In the genomic region with DNA sequence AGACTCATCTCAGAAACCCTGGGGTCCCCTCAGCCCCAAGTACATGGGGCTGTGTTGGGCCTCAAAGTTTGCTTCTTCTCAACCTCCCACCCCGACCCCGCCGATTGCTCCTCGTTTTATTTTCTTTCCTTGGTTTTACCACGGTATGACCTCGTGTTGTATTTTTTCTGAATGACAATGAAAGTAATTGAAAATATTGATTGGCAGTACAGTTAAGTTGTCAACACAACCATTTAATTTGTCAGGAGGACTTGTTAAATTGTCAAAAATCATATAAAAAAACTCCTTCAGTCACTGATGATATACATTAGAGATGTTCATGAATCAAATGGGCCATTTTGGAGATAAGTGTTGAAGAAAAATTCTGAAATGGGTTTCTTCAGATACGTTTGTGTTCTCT, we compare ENCODE assay signal across 1 cellular context.
A peak's percentile ranks its signal among the peaks of the same experiment; 100 is the strongest.
TF ChIP-seq lines count a peak whose summit lies in the region.

No MANE protein-coding gene starts in this region.

TF ChIP-seq in HEK293, 187 proteins besides CTCF, POLR2A, EP300 and RAD21 (continued from another document):
- no peak for TF ChIP-seq ZSCAN30 (tag by site-specific recombination; IDR thresholded peaks at IDR 0.05)
- no peak for TF ChIP-seq ZBTB1 (tag by site-specific recombination; IDR thresholded peaks at IDR 0.05)
- TF ChIP-seq ZNF350 (tag by site-specific recombination; IDR thresholded peaks at IDR 0.05), result no peak
- TF ChIP-seq, protein P1, sequence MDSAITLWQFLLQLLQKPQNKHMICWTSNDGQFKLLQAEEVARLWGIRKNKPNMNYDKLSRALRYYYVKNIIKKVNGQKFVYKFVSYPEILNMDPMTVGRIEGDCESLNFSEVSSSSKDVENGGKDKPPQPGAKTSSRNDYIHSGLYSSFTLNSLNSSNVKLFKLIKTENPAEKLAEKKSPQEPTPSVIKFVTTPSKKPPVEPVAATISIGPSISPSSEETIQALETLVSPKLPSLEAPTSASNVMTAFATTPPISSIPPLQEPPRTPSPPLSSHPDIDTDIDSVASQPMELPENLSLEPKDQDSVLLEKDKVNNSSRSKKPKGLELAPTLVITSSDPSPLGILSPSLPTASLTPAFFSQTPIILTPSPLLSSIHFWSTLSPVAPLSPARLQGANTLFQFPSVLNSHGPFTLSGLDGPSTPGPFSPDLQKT (IDR thresholded peaks at IDR 0.05; ENCODE audit: borderline replicate concordance, low read depth, low read length), result no peak
- peak; percentile 61 for TF ChIP-seq FEZF1 (tag by site-specific recombination; IDR thresholded peaks at IDR 0.05)
- TF ChIP-seq, protein P2, sequence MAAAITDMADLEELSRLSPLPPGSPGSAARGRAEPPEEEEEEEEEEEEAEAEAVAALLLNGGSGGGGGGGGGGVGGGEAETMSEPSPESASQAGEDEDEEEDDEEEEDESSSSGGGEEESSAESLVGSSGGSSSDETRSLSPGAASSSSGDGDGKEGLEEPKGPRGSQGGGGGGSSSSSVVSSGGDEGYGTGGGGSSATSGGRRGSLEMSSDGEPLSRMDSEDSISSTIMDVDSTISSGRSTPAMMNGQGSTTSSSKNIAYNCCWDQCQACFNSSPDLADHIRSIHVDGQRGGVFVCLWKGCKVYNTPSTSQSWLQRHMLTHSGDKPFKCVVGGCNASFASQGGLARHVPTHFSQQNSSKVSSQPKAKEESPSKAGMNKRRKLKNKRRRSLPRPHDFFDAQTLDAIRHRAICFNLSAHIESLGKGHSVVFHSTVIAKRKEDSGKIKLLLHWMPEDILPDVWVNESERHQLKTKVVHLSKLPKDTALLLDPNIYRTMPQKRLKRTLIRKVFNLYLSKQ (tag by site-specific recombination; IDR thresholded peaks at IDR 0.05; ENCODE audit: borderline replicate concordance), result no peak
- no peak for TF ChIP-seq ZNF768 (tag by site-specific recombination; IDR thresholded peaks at IDR 0.05)
- TF ChIP-seq ZNF423 (tag by site-specific recombination; IDR thresholded peaks at IDR 0.05), result no peak
- 0 out of 2 replicates have a peak, but pooled peaks have one; percentile 23 for TF ChIP-seq ZNF843 (tag by site-specific recombination; IDR thresholded peaks at IDR 0.05)
- TF ChIP-seq, protein P3, sequence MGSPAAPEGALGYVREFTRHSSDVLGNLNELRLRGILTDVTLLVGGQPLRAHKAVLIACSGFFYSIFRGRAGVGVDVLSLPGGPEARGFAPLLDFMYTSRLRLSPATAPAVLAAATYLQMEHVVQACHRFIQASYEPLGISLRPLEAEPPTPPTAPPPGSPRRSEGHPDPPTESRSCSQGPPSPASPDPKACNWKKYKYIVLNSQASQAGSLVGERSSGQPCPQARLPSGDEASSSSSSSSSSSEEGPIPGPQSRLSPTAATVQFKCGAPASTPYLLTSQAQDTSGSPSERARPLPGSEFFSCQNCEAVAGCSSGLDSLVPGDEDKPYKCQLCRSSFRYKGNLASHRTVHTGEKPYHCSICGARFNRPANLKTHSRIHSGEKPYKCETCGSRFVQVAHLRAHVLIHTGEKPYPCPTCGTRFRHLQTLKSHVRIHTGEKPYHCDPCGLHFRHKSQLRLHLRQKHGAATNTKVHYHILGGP (tag by site-specific recombination; IDR thresholded peaks at IDR 0.05), result no peak
- TF ChIP-seq ZNF23 (tag by site-specific recombination; IDR thresholded peaks at IDR 0.05; ENCODE audit: borderline replicate concordance), result no peak
